1 cellular context compared by ENCODE assay signal in the genomic region with DNA sequence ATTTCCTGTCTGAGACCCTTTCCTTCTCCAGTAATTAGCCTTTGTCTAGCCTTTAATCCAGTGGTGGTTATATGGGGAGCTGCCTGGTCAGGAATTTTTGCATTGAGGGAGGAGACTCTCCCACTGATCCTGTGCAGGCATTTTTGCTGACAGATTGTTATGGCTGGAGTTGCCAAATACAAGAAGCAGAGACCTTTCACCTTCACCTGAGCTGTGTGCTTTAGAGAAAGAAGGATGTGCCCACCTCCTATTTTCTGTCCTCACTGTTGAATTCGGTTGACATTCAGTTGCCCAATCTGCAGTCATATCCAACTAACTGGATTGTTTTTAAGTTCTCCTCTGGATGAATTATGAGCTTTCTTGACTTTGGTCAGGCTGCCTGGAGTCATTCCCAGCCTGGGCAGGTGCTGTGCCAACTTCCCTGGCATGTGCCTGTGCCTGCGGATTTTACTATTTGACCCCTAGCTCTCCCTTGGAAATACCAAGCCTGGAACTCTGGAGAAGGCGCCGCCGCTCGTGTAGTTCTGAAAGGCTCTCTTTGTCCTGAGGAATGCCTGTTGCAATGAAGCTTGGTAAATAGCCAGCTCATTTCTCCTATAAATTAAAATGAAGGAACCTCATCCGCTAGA.
TF ChIP-seq lines count a peak whose summit lies in the region.

No MANE protein-coding gene starts in this region.

TF ChIP-seq in GM23338, 12 proteins besides CTCF, POLR2A, EP300 and RAD21 (continued from another document):
- TF ChIP-seq, protein P1, sequence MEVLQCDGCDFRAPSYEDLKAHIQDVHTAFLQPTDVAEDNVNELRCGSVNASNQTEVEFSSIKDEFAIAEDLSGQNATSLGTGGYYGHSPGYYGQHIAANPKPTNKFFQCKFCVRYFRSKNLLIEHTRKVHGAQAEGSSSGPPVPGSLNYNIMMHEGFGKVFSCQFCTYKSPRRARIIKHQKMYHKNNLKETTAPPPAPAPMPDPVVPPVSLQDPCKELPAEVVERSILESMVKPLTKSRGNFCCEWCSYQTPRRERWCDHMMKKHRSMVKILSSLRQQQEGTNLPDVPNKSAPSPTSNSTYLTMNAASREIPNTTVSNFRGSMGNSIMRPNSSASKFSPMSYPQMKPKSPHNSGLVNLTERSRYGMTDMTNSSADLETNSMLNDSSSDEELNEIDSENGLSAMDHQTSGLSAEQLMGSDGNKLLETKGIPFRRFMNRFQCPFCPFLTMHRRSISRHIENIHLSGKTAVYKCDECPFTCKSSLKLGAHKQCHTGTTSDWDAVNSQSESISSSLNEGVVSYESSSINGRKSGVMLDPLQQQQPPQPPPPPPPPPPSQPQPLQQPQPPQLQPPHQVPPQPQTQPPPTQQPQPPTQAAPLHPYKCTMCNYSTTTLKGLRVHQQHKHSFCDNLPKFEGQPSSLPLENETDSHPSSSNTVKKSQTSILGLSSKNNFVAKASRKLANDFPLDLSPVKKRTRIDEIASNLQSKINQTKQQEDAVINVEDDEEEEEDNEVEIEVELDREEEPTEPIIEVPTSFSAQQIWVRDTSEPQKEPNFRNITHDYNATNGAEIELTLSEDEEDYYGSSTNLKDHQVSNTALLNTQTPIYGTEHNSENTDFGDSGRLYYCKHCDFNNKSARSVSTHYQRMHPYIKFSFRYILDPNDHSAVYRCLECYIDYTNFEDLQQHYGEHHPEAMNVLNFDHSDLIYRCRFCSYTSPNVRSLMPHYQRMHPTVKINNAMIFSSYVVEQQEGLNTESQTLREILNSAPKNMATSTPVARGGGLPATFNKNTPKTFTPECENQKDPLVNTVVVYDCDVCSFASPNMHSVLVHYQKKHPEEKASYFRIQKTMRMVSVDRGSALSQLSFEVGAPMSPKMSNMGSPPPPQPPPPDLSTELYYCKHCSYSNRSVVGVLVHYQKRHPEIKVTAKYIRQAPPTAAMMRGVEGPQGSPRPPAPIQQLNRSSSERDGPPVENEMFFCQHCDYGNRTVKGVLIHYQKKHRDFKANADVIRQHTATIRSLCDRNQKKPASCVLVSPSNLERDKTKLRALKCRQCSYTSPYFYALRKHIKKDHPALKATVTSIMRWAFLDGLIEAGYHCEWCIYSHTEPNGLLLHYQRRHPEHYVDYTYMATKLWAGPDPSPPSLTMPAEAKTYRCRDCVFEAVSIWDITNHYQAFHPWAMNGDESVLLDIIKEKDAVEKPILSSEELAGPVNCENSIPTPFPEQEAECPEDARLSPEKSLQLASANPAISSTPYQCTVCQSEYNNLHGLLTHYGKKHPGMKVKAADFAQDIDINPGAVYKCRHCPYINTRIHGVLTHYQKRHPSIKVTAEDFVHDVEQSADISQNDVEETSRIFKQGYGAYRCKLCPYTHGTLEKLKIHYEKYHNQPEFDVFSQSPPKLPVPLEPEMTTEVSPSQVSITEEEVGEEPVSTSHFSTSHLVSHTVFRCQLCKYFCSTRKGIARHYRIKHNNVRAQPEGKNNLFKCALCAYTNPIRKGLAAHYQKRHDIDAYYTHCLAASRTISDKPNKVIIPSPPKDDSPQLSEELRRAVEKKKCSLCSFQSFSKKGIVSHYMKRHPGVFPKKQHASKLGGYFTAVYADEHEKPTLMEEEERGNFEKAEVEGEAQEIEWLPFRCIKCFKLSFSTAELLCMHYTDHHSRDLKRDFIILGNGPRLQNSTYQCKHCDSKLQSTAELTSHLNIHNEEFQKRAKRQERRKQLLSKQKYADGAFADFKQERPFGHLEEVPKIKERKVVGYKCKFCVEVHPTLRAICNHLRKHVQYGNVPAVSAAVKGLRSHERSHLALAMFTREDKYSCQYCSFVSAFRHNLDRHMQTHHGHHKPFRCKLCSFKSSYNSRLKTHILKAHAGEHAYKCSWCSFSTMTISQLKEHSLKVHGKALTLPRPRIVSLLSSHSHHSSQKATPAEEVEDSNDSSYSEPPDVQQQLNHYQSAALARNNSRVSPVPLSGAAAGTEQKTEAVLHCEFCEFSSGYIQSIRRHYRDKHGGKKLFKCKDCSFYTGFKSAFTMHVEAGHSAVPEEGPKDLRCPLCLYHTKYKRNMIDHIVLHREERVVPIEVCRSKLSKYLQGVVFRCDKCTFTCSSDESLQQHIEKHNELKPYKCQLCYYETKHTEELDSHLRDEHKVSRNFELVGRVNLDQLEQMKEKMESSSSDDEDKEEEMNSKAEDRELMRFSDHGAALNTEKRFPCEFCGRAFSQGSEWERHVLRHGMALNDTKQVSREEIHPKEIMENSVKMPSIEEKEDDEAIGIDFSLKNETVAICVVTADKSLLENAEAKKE (CRISPR knock-in tag; IDR thresholded peaks at IDR 0.05) = no peak
- TF ChIP-seq ZNF114 (CRISPR knock-in tag; IDR thresholded peaks at IDR 0.05) = no peak
